ENCODE assay signal across 1 cellular context in the genomic region with DNA sequence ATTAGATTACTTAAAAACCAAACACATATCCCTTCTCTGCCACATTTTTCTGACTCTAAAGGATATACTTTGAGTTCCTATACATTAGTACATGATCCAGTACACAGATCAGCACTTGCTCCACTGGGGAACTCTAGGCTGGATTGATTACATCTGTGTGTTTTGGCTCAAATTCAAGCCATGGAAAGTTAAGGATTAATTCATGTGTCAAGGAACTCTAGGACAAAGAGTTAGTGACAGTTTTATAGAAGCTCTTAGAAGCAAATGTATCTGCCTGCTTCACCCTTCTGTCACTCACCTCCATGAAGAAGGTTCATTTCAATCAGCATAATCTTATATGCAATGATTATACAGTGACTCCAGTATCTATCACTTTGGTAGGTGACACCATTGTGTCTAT.
TF ChIP-seq lines count a peak whose summit lies in the region.

No MANE protein-coding gene starts in this region.

TF ChIP-seq in IMR-90, 13 proteins besides CTCF, POLR2A, EP300 and RAD21 (continued from another document):
- TF ChIP-seq, protein P1, sequence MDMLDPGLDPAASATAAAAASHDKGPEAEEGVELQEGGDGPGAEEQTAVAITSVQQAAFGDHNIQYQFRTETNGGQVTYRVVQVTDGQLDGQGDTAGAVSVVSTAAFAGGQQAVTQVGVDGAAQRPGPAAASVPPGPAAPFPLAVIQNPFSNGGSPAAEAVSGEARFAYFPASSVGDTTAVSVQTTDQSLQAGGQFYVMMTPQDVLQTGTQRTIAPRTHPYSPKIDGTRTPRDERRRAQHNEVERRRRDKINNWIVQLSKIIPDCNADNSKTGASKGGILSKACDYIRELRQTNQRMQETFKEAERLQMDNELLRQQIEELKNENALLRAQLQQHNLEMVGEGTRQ (IDR thresholded peaks at IDR 0.05; ENCODE audit: low read depth, low read length) = no peak
- no peak for TF ChIP-seq MAFK (IDR thresholded peaks at IDR 0.05; ENCODE audit: low read depth, low read length)
- TF ChIP-seq CHD1 (IDR thresholded peaks at IDR 0.05; ENCODE audit: low read depth, low read length) = no peak
